1 cellular context compared by ENCODE assay signal in the genomic region with DNA sequence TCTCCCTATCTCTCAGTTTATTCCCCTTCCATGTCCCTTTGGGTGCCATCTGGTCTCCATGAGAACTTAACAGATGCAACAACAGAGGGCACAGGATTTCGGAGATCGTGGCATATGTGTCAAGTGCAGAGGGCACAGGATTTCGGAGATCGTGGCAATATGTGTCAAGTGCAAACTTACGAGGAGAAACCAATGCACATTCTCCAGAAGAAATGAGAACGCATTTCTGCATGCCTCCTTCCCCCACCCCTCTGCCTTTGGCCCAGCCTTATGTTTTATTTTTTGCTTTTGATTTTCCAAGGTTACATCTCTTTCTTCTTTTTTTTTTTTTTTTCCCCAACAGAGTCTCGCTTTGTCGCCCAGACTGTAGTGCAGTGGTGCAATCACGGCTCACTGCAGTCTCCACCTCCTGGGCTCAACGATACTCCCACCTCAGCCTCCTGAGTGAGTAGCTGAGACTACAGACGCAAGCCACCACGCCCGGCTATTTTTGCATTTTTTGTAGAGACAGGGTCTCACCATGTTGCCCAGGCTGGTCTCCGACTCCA.
TF ChIP-seq lines count a peak whose summit lies in the region.

No MANE protein-coding gene starts in this region.

TF ChIP-seq in liver, 16 proteins besides CTCF, POLR2A, EP300 and RAD21 (continued from another document):
- TF ChIP-seq REST (IDR thresholded peaks at IDR 0.05) (no peak), HNF4G (IDR thresholded peaks at IDR 0.05) (no peak), HNF4A (conservative IDR thresholded peaks at IDR 0.05) (no peak), NR2F2 (IDR thresholded peaks at IDR 0.05) (no peak), MAX (IDR thresholded peaks at IDR 0.05) (no peak), RXRA (IDR thresholded peaks at IDR 0.05) (no peak), FOXA1 (IDR thresholded peaks at IDR 0.05) (no peak), ATF3 (IDR thresholded peaks at IDR 0.05) (no peak), SP1 (IDR thresholded peaks at IDR 0.05) (no peak)
